Comparison of ENCODE assay signal across 15 cellular contexts in the genomic region with DNA sequence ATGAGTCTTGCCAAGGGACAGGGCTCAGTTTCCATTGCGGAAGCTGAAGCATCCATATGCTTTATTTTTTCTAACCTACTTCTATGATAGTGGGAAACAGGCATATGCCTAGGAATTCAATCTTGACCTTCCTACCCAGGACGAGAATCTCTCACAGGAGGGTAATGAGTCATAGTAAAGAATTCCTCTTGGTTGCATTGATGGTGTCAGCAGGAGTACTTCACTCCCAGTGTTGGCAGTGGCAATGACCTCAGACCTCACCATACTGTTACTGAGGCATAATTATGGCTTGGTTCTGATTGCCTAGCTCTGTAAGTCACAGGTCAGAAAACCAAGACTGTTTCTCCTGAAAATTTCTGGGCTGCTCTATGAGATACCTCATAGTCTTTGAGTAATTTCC.
A peak's percentile ranks its signal among the peaks of the same experiment; 100 is the strongest.
DNase-seq lines count a peak whose midpoint lies in the region; ATAC-seq and TF ChIP-seq lines count a peak whose summit lies in the region.
"Had no signal": no experiment of that assay in that cellular context is flagged by ENCODE, and none has a peak within 500 bp of the region (broad histone marks: within the 10 kb centered on the region; RNA-seq: fewer than 3 reads in every experiment).

No MANE protein-coding gene starts in this region.

- H3K4me2 ChIP-seq in GM23338 (no peak overlapping the region), fibroblast of lung (ENCODE audit: extremely low read depth, insufficient read depth, low read length) (no peak overlapping the region), MM.1S (ENCODE audit: low read depth, low read length) (no peak overlapping the region)

- no peak for ATAC-seq in GM23338
- ATAC-seq: naive thymus-derived CD8-positive, alpha-beta T cell had no signal

- TF ChIP-seq CTCF in GM23338 (conservative IDR thresholded peaks at IDR 0.05; ENCODE audit: low read depth in 2 of 2) (no peak), fibroblast of lung (conservative IDR thresholded peaks at IDR 0.05 in 1 of 2, IDR thresholded peaks at IDR 0.05 in 1 of 2; ENCODE audit: low read depth in 1 of 2, low read length in 2 of 2) (no peak), MM.1S (IDR thresholded peaks at IDR 0.05; ENCODE audit: low read length) (no peak), tibial artery (IDR thresholded peaks at IDR 0.05) (no peak)

- H3K9me2 ChIP-seq in GM23338 (ENCODE audit: insufficient read depth) (no peaks in the 10 kb centered on the region), MM.1S (replicated peaks; ENCODE audit: insufficient read depth, low read length) (no peaks in the 10 kb centered on the region)

- H3K4me1 ChIP-seq in GM23338 (ENCODE audit: insufficient read depth) (no peaks in the 10 kb centered on the region), fibroblast of lung (ENCODE audit: control insufficient read depth, extremely low read depth, insufficient read depth, low read length) (no peaks in the 10 kb centered on the region), MM.1S (ENCODE audit: low read length) (no peaks in the 10 kb centered on the region), tibial artery (no peaks in the 10 kb centered on the region)

- no peak overlapping the region for H3K4me3 Mint-ChIP-seq in GM23338
- H3K4me3 Mint-ChIP-seq: naive thymus-derived CD8-positive, alpha-beta T cell had no signal

- no peaks in the 10 kb centered on the region for H3K9me3 Mint-ChIP-seq in GM23338
- H3K9me3 Mint-ChIP-seq: naive thymus-derived CD8-positive, alpha-beta T cell had no signal

- H3K27me3 Mint-ChIP-seq in GM23338 (ENCODE audit: insufficient read depth, low read depth, poor library complexity): no peaks in the 10 kb centered on the region

- H4K20me1 ChIP-seq in GM23338 (replicated peaks; ENCODE audit: insufficient read depth) (no peaks in the 10 kb centered on the region), fibroblast of lung (ENCODE audit: control insufficient read depth, extremely low read depth, insufficient read depth, low read length) (no peaks in the 10 kb centered on the region), MM.1S (ENCODE audit: insufficient read depth, low read length) (no peaks in the 10 kb centered on the region)

- H3K27me3 ChIP-seq in GM23338 (ENCODE audit: insufficient read depth) (no peaks in the 10 kb centered on the region), fibroblast of lung (ENCODE audit: control insufficient read depth, insufficient read depth, low read length) (no peaks in the 10 kb centered on the region), MM.1S (replicated peaks; ENCODE audit: insufficient read depth, low read length) (no peaks in the 10 kb centered on the region), tibial artery (no peaks in the 10 kb centered on the region)
- H3K27me3 ChIP-seq: dorsolateral prefrontal cortex had no signal

- no peaks in the 10 kb centered on the region for H3K36me3 Mint-ChIP-seq in GM23338 (ENCODE audit: low read depth)
- H3K36me3 Mint-ChIP-seq: naive thymus-derived CD8-positive, alpha-beta T cell had no signal

- H3K36me3 ChIP-seq in GM23338 (ENCODE audit: insufficient read depth): no peaks in the 10 kb centered on the region
- no peaks in the 10 kb centered on the region for H3K36me3 ChIP-seq in fibroblast of lung (ENCODE audit: control insufficient read depth, insufficient read depth, low read length)
- H3K36me3 ChIP-seq in MM.1S (replicated peaks; ENCODE audit: insufficient read depth, low read length): no peaks in the 10 kb centered on the region
- H3K36me3 ChIP-seq in tibial artery: no peaks in the 10 kb centered on the region

- peaks cover 3% of the 10 kb centered on the region; the same call in 2 of the 3 replicates for H3K4me1 Mint-ChIP-seq in GM23338
- H3K4me1 Mint-ChIP-seq: naive thymus-derived CD8-positive, alpha-beta T cell had no signal

- intact Hi-C loops in tibial artery (cut with DNase I; ENCODE audit: low total_unique reads): no loop called here

- no peaks in the 10 kb centered on the region for H3K79me2 ChIP-seq in GM23338 (replicated peaks; ENCODE audit: insufficient read depth)
- H3K79me2 ChIP-seq in fibroblast of lung (ENCODE audit: control insufficient read depth, insufficient read depth, low read length): no peaks in the 10 kb centered on the region
- no peaks in the 10 kb centered on the region for H3K79me2 ChIP-seq in MM.1S (ENCODE audit: low read length)

- H3K27ac ChIP-seq in GM23338 (ENCODE audit: low read depth) (no peak overlapping the region), fibroblast of lung (ENCODE audit: insufficient read depth, low read length) (no peak overlapping the region), MM.1S (ENCODE audit: low read length) (no peak overlapping the region), tibial artery (no peak overlapping the region)
- H3K27ac ChIP-seq: dorsolateral prefrontal cortex, SK-N-MC had no signal

- H2AFZ ChIP-seq in GM23338 (no peak overlapping the region), fibroblast of lung (ENCODE audit: low read length) (no peak overlapping the region), MM.1S (ENCODE audit: low read length) (no peak overlapping the region)

- H3F3A ChIP-seq in GM23338 (replicated peaks; ENCODE audit: low read depth): no peaks in the 10 kb centered on the region
- H3F3A ChIP-seq in MM.1S (ENCODE audit: insufficient read depth, low read length): no peaks in the 10 kb centered on the region

- H3K4me3 ChIP-seq in GM23338 (no peak overlapping the region), fibroblast of lung (replicated peaks in 1 of 4; ENCODE audit: control extremely low read depth in 1 of 4, insufficient read depth in 1 of 4, low read depth in 3 of 4, low read length in 4 of 4) (no peak overlapping the region), skeletal muscle cell (ENCODE audit: low read depth, low read length) (no peak overlapping the region), MM.1S (ENCODE audit: low read length) (no peak overlapping the region), tibial artery (no peak overlapping the region)
- H3K4me3 ChIP-seq: dorsolateral prefrontal cortex, SK-N-MC had no signal

- H3K9me3 ChIP-seq in fibroblast of lung (ENCODE audit: control insufficient read depth, insufficient read depth, low read depth, low read length): no peaks in the 10 kb centered on the region
- H3K9me3 ChIP-seq in MM.1S (replicated peaks; ENCODE audit: insufficient read depth, low read length): no peaks in the 10 kb centered on the region
- no peaks in the 10 kb centered on the region for H3K9me3 ChIP-seq in tibial artery

- DNase-seq in GM23338 (ENCODE audit: low spot score): peak; percentile 14
- DNase-seq in RPMI7951 (ENCODE audit: low read depth): peak; percentile 20
- DNase-seq in fibroblast of lung (ENCODE audit: low read depth in 2 of 2): peak; percentile 35 to 76
- DNase-seq in skeletal muscle cell (ENCODE audit: low read depth): peak; percentile 58
- no peak for DNase-seq in NCI-H446 treated with DMSO at 0.1 percent for 48 hours (lab: John Stamatoyannopoulos, UW)
- DNase-seq in NCI-H128 (lab: John Stamatoyannopoulos, UW; ENCODE audit: unreplicated experiment): no peak
- DNase-seq in MM.1S: no peak
- no peak for DNase-seq in tibial artery
- DNase-seq: activated CD4-positive, alpha-beta T cell treated with anti-CD3 and anti-CD28 coated beads, Interleukin-2, amount 50 U/mL, for 4 hours; activated naive CD4-positive, alpha-beta T cell treated with Interleukin-2 at 50 U/mL for 16 hours; DMS 273 treated with DMSO at 0.1 percent for 48 hours; dorsolateral prefrontal cortex; naive thymus-derived CD8-positive, alpha-beta T cell; stimulated activated CD4-positive, alpha-beta T cell treated with anti-CD3 and anti-CD28 coated beads, Interleukin-2, amount 100 ng/mL, for 24 hours had no signal

- H3K9ac ChIP-seq in fibroblast of lung (ENCODE audit: insufficient read depth, low read length) (no peak overlapping the region), MM.1S (ENCODE audit: low read length) (no peak overlapping the region)

- H3K27ac Mint-ChIP-seq in GM23338: no peak overlapping the region; the same call in 1 of the 2 replicates
- H3K27ac Mint-ChIP-seq: naive thymus-derived CD8-positive, alpha-beta T cell had no signal

TF ChIP-seq in GM23338, 12 proteins besides CTCF, POLR2A, EP300 and RAD21:
- TF ChIP-seq EZH2 (IDR thresholded peaks at IDR 0.05; ENCODE audit: low read depth, unreplicated experiment) (no peak), NANOG (IDR thresholded peaks at IDR 0.05; ENCODE audit: borderline replicate concordance) (no peak), ZNF114 (CRISPR knock-in tag; IDR thresholded peaks at IDR 0.05) (no peak)
- TF ChIP-seq, protein P1, sequence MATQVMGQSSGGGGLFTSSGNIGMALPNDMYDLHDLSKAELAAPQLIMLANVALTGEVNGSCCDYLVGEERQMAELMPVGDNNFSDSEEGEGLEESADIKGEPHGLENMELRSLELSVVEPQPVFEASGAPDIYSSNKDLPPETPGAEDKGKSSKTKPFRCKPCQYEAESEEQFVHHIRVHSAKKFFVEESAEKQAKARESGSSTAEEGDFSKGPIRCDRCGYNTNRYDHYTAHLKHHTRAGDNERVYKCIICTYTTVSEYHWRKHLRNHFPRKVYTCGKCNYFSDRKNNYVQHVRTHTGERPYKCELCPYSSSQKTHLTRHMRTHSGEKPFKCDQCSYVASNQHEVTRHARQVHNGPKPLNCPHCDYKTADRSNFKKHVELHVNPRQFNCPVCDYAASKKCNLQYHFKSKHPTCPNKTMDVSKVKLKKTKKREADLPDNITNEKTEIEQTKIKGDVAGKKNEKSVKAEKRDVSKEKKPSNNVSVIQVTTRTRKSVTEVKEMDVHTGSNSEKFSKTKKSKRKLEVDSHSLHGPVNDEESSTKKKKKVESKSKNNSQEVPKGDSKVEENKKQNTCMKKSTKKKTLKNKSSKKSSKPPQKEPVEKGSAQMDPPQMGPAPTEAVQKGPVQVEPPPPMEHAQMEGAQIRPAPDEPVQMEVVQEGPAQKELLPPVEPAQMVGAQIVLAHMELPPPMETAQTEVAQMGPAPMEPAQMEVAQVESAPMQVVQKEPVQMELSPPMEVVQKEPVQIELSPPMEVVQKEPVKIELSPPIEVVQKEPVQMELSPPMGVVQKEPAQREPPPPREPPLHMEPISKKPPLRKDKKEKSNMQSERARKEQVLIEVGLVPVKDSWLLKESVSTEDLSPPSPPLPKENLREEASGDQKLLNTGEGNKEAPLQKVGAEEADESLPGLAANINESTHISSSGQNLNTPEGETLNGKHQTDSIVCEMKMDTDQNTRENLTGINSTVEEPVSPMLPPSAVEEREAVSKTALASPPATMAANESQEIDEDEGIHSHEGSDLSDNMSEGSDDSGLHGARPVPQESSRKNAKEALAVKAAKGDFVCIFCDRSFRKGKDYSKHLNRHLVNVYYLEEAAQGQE (IDR thresholded peaks at IDR 0.05; ENCODE audit: unreplicated experiment): no peak
TF ChIP-seq in GM23338: peak in this region for 0.

Comparison
In these comparisons a context has a peak if more than half of its experiments do, and no peak if none do; other contexts are left out.
1. DNase-seq: peak in GM23338 (single experiment), RPMI7951 (single experiment), fibroblast of lung (2 of 2) and skeletal muscle cell (single experiment); none in NCI-H446 treated with DMSO at 0.1 percent for 48 hours (single experiment), NCI-H128 (single experiment), MM.1S (single experiment) and tibial artery (0 of 2).